Comparison of ENCODE assay signal across 18 cellular contexts in genomic region chr2:127057371-127058245, GRCh38. TPM values are rescaled to one million over a fixed set of nuclear protein-coding genes. Genes with fewer than 3 reads are reported as not detected.
A peak's percentile ranks its signal among the peaks of the same experiment; 100 is the strongest.
DNase-seq lines count a peak whose midpoint lies in the region; ATAC-seq and TF ChIP-seq lines count a peak whose summit lies in the region.
"Had no signal": no experiment of that assay in that cellular context is flagged by ENCODE, and none has a peak within 500 bp of the region (broad histone marks: within the 10 kb centered on the region; RNA-seq: fewer than 3 reads in every experiment).

No MANE protein-coding gene starts in this region.

- H3K9me3 Mint-ChIP-seq in stimulated activated naive CD8-positive, alpha-beta T cell treated with anti-CD3 and anti-CD28 coated beads, Interleukin-15, amount 100 ng/mL, for 72 hours = no peaks in the 10 kb centered on the region
- H3K9me3 Mint-ChIP-seq in endothelial cell (ENCODE audit: unreplicated experiment) = no peaks in the 10 kb centered on the region
- no peaks in the 10 kb centered on the region for H3K9me3 Mint-ChIP-seq in activated CD8-positive, alpha-beta T cell treated with anti-CD3 and anti-CD28 coated beads, Interleukin-2, amount 10 ng/mL, durations not matched to agents 7 days and 5 days (ENCODE audit: insufficient read depth)
- H3K9me3 Mint-ChIP-seq: CD8-positive, alpha-beta memory T cell had no signal

- no peak overlapping the region for H3K4me2 ChIP-seq in osteoblast (ENCODE audit: insufficient read depth, low read length)
- H3K4me2 ChIP-seq: BLaER1 treated with 17β-estradiol and CSF1 and Interleukin-3, amounts not matched to agents 10 nM and 100 nM; KMS-11 had no signal

- no peak overlapping the region for H3K4me3 Mint-ChIP-seq in stimulated activated naive CD8-positive, alpha-beta T cell treated with anti-CD3 and anti-CD28 coated beads, Interleukin-15, amount 100 ng/mL, for 72 hours
- H3K4me3 Mint-ChIP-seq in endothelial cell (ENCODE audit: unreplicated experiment) = peak overlapping the region; percentile 62
- no peak overlapping the region for H3K4me3 Mint-ChIP-seq in activated CD8-positive, alpha-beta T cell treated with anti-CD3 and anti-CD28 coated beads, Interleukin-2, amount 10 ng/mL, durations not matched to agents 7 days and 5 days
- H3K4me3 Mint-ChIP-seq: CD8-positive, alpha-beta memory T cell had no signal

- no peak for DNase-seq in stimulated activated naive CD8-positive, alpha-beta T cell treated with anti-CD3 and anti-CD28 coated beads, Interleukin-15, amount 100 ng/mL, for 72 hours
- no peak for DNase-seq in stimulated activated naive CD8-positive, alpha-beta T cell treated with anti-CD3 and anti-CD28 coated beads, Interleukin-15, Interleukin-2, amounts not matched to agents 100 U/mL and 50 U/mL, for 24 hours
- DNase-seq in endothelial cell (ENCODE audit: low spot score) (no peak), osteoblast (ENCODE audit: insufficient read length, low spot score, missing footprints) (peak; percentile 83), CD1c-positive myeloid dendritic cell (ENCODE audit: extremely low spot score) (no peak), GM13976 (ENCODE audit: low spot score) (no peak)
- DNase-seq in activated CD8-positive, alpha-beta T cell treated with anti-CD3 and anti-CD28 coated beads, Interleukin-2, amount 10 ng/mL, durations not matched to agents 7 days and 5 days = no peak
- DNase-seq: CD8-positive, alpha-beta memory T cell; MV-4-11; NCI-H1417; NCI-H187; NCI-H2107; NCI-H510A; NCI-H748 treated with DMSO at 0.1 percent for 48 hours; NK-92 treated with Interleukin-12 subunit alpha and Interleukin-12 subunit beta, amount 100 ng/mL, for 24 hours; RPMI8226 had no signal

- POLR2A ChIA-PET in activated CD8-positive, alpha-beta T cell treated with anti-CD3 and anti-CD28 coated beads, Interleukin-2, amount 10 ng/mL, durations not matched to agents 7 days and 5 days (lab: Charles Lee) = no interaction called here

- ATAC-seq in stimulated activated naive CD8-positive, alpha-beta T cell treated with anti-CD3 and anti-CD28 coated beads, Interleukin-15, amount 100 ng/mL, for 72 hours = no peak
- no peak for ATAC-seq in stimulated activated naive CD8-positive, alpha-beta T cell treated with anti-CD3 and anti-CD28 coated beads, Interleukin-15, Interleukin-2, amounts not matched to agents 100 U/mL and 50 U/mL, for 24 hours
- ATAC-seq in activated CD8-positive, alpha-beta T cell treated with anti-CD3 and anti-CD28 coated beads, Interleukin-2, amount 10 ng/mL, durations not matched to agents 7 days and 5 days = no peak

- H4K20me1 ChIP-seq in osteoblast (ENCODE audit: insufficient read depth, low read length) = peaks cover 5% of the 10 kb centered on the region

- CTCF ChIA-PET in activated CD8-positive, alpha-beta T cell treated with anti-CD3 and anti-CD28 coated beads, Interleukin-2, amount 10 ng/mL, durations not matched to agents 7 days and 5 days (lab: Charles Lee) = no interaction called here

- no peak overlapping the region for H2AFZ ChIP-seq in osteoblast (ENCODE audit: low read length)

- H3K27me3 ChIP-seq in osteoblast (ENCODE audit: insufficient read depth, low read length) = no peaks in the 10 kb centered on the region
- H3K27me3 ChIP-seq: BLaER1 treated with 17β-estradiol and CSF1 and Interleukin-3, amounts not matched to agents 10 nM and 100 nM had no signal

- peak overlapping the region; percentile 61 to 81 for H3K27ac Mint-ChIP-seq in stimulated activated naive CD8-positive, alpha-beta T cell treated with anti-CD3 and anti-CD28 coated beads, Interleukin-15, amount 100 ng/mL, for 72 hours
- H3K27ac Mint-ChIP-seq in endothelial cell (ENCODE audit: unreplicated experiment) = peak overlapping the region; percentile 93
- H3K27ac Mint-ChIP-seq in activated CD8-positive, alpha-beta T cell treated with anti-CD3 and anti-CD28 coated beads, Interleukin-2, amount 10 ng/mL, durations not matched to agents 7 days and 5 days = no peak overlapping the region

- H3K4me3 ChIP-seq in osteoblast (ENCODE audit: insufficient read depth, low read length) = no peak overlapping the region
- H3K4me3 ChIP-seq: BLaER1 treated with 17β-estradiol and CSF1 and Interleukin-3, amounts not matched to agents 10 nM and 100 nM had no signal

- TF ChIP-seq CTCF in endothelial cell (IDR thresholded peaks at IDR 0.05; ENCODE audit: unreplicated experiment) = no peak
- TF ChIP-seq CTCF in osteoblast (IDR thresholded peaks at IDR 0.05; ENCODE audit: extremely low read depth, low read depth, low read length) = no peak
- TF ChIP-seq CTCF in GM13976 (IDR thresholded peaks at IDR 0.05; ENCODE audit: borderline replicate concordance, control extremely low read depth, extremely low read depth, insufficient read depth, missing control alignments) = no peak

- H3K9me3 ChIP-seq in osteoblast (ENCODE audit: low read depth, low read length) = no peaks in the 10 kb centered on the region
- H3K9me3 ChIP-seq: BLaER1 treated with 17β-estradiol and CSF1 and Interleukin-3, amounts not matched to agents 10 nM and 100 nM had no signal

- H3K27me3 Mint-ChIP-seq in stimulated activated naive CD8-positive, alpha-beta T cell treated with anti-CD3 and anti-CD28 coated beads, Interleukin-15, amount 100 ng/mL, for 72 hours = no peaks in the 10 kb centered on the region
- peaks cover 41% of the 10 kb centered on the region for H3K27me3 Mint-ChIP-seq in endothelial cell (ENCODE audit: unreplicated experiment)
- H3K27me3 Mint-ChIP-seq in activated CD8-positive, alpha-beta T cell treated with anti-CD3 and anti-CD28 coated beads, Interleukin-2, amount 10 ng/mL, durations not matched to agents 7 days and 5 days (ENCODE audit: low read depth) = no peaks in the 10 kb centered on the region
- H3K27me3 Mint-ChIP-seq: CD8-positive, alpha-beta memory T cell had no signal

- peaks cover 14% of the 10 kb centered on the region for H3K4me1 Mint-ChIP-seq in stimulated activated naive CD8-positive, alpha-beta T cell treated with anti-CD3 and anti-CD28 coated beads, Interleukin-15, amount 100 ng/mL, for 72 hours
- H3K4me1 Mint-ChIP-seq in endothelial cell (ENCODE audit: unreplicated experiment) = peaks cover 45% of the 10 kb centered on the region
- H3K4me1 Mint-ChIP-seq in activated CD8-positive, alpha-beta T cell treated with anti-CD3 and anti-CD28 coated beads, Interleukin-2, amount 10 ng/mL, durations not matched to agents 7 days and 5 days (ENCODE audit: low read depth) = no peaks in the 10 kb centered on the region

- no peaks in the 10 kb centered on the region for H3K79me2 ChIP-seq in osteoblast (ENCODE audit: insufficient read depth, low read length)

- no peaks in the 10 kb centered on the region for H3K4me1 ChIP-seq in osteoblast (ENCODE audit: insufficient read depth, low read length)

- peaks cover 37% of the 10 kb centered on the region for H3K36me3 Mint-ChIP-seq in endothelial cell (ENCODE audit: low read depth, unreplicated experiment)
- H3K36me3 Mint-ChIP-seq in activated CD8-positive, alpha-beta T cell treated with anti-CD3 and anti-CD28 coated beads, Interleukin-2, amount 10 ng/mL, durations not matched to agents 7 days and 5 days (ENCODE audit: low read depth) = peaks cover 8% of the 10 kb centered on the region

- peaks cover 13% of the 10 kb centered on the region for H3K36me3 ChIP-seq in osteoblast (ENCODE audit: insufficient read depth, low read length)

- in situ Hi-C loops in GM13976 (cut with MboI; ENCODE audit: low sequenced_read_pairs, unreplicated experiment) = no loop called here

- no peak overlapping the region for H3K27ac ChIP-seq in osteoblast (ENCODE audit: low read depth, low read length)
- H3K27ac ChIP-seq: KMS-11 had no signal

RNA-seq across cellular contexts. Expression of gene BIN1, which starts 49.3 kb away (rescaled TPM):
- total RNA-seq in endothelial cell (ENCODE audit: unreplicated experiment) = 182 TPM
- 83.7 and 85.4 TPM in 2 replicates for total RNA-seq in osteoblast
- 100 to 1,000 TPM; 125 to 127 TPM for total RNA-seq in activated CD8-positive, alpha-beta T cell treated with anti-CD3 and anti-CD28 coated beads, Interleukin-2, amount 10 ng/mL, durations not matched to agents 7 days and 5 days
